ENCODE assay signal across 8 cellular contexts in genomic region chr11:78715639-78716311, GRCh38.
DNase-seq lines count a peak whose midpoint lies in the region; FAIRE-seq and TF ChIP-seq lines count a peak whose summit lies in the region.

No MANE protein-coding gene starts in this region.

- H3K4me3 ChIP-seq in keratinocyte (ENCODE audit: control insufficient read depth in 2 of 3, extremely low read depth in 1 of 3, insufficient read depth in 2 of 3, low read depth in 1 of 3, low read length in 3 of 3) = no peak overlapping the region

- no peak overlapping the region for H3K9ac ChIP-seq in keratinocyte (ENCODE audit: control insufficient read depth, extremely low read depth, insufficient read depth, low read length)

- dilution Hi-C loops in keratinocyte (cut with MboI; ENCODE audit: extremely low pct_ligation_motif_present, low sequenced_read_pairs) = no loop called here

- no peak overlapping the region for H2AFZ ChIP-seq in keratinocyte (ENCODE audit: control insufficient read depth, low read length)

- no peaks in the 10 kb centered on the region for H3K79me2 ChIP-seq in keratinocyte (ENCODE audit: control insufficient read depth, insufficient read depth, low read length)

- peak; percentile 88 for FAIRE-seq in GM12892 (lab: Jason Lieb, UNC)
- FAIRE-seq in keratinocyte (lab: Jason Lieb, UNC) = peak; percentile 98

- peak; percentile 85 to 99 (median 93) for TF ChIP-seq CTCF in keratinocyte (optimal IDR thresholded peaks at IDR 0.05 in 1 of 3, IDR thresholded peaks at IDR 0.05 in 1 of 3, conservative IDR thresholded peaks at IDR 0.05 in 1 of 3; ENCODE audit: extremely low read depth in 1 of 3, insufficient read depth in 2 of 3, low read length in 3 of 3)

- no peaks in the 10 kb centered on the region for H4K20me1 ChIP-seq in keratinocyte (ENCODE audit: control insufficient read depth, extremely low read depth, insufficient read depth, low read length)

- peaks cover 0 to 2% of the 10 kb centered on the region in 2 experiments for H3K36me3 ChIP-seq in keratinocyte (ENCODE audit: control insufficient read depth in 2 of 2, extremely low read depth in 1 of 2, insufficient read depth in 2 of 2, low read length in 2 of 2)

- H3K4me2 ChIP-seq in keratinocyte (ENCODE audit: control insufficient read depth, extremely low read depth, insufficient read depth, low read depth, low read length) = peak overlapping the region; percentile 22

- H3K4me1 ChIP-seq in keratinocyte (ENCODE audit: control insufficient read depth, extremely low read depth, insufficient read depth, low read length) = peaks cover 26% of the 10 kb centered on the region

- H3K9me3 ChIP-seq in keratinocyte (ENCODE audit: control insufficient read depth, low read depth, low read length) = no peaks in the 10 kb centered on the region

- H3K27me3 ChIP-seq in keratinocyte (ENCODE audit: control insufficient read depth, extremely low read depth, insufficient read depth, low read length) = no peaks in the 10 kb centered on the region

- no peaks in the 10 kb centered on the region for H3K9me1 ChIP-seq in keratinocyte (ENCODE audit: control insufficient read depth, extremely low read depth, insufficient read depth, low read length)

- H3K27ac ChIP-seq in keratinocyte (ENCODE audit: control insufficient read depth, insufficient read depth, low read length) = peak overlapping the region; percentile 45

- in situ Hi-C loops in ACHN (cut with HindIII; ENCODE audit: low pct_ligation_motif_present, low pct_unique_long_range_greater_than_20kb, low sequenced_read_pairs) = no loop called here

- DNase-seq in ACHN = peak; percentile 86
- peak; percentile 26 for DNase-seq in GM12892 (ENCODE audit: insufficient read length)
- DNase-seq in HuH-7 (ENCODE audit: low spot score) = peak; percentile 42
- peak; percentile 22 for DNase-seq in NOMO-1 treated with DMSO at 0.1 percent for 48 hours (lab: John Stamatoyannopoulos, UW; ENCODE audit: unreplicated experiment)
- DNase-seq in amygdala (lab: John Stamatoyannopoulos, UW) = peak in 29 of 56 donors; percentile 4 to 55 (median 21)
- DNase-seq in keratinocyte (ENCODE audit: low read depth, low spot score) = peak; percentile 85
- DNase-seq in stimulated activated CD8-positive, alpha-beta memory T cell treated with anti-CD3 and anti-CD28 coated beads, Interleukin-15, amount 100 ng/mL, for 24 hours (ENCODE audit: low read depth) = peak; percentile 6
- DNase-seq in stimulated activated naive CD4-positive, alpha-beta T cell treated with Interleukin-2 at 50 U/mL for 16 hours (lab: John Stamatoyannopoulos, UW) = no peak

- TF ChIP-seq POLR2A in GM12892 (IDR thresholded peaks at IDR 0.05; ENCODE audit: low read depth, low read length) = no peak
